ENCODE assay signal across 17 cellular contexts in the genomic region with DNA sequence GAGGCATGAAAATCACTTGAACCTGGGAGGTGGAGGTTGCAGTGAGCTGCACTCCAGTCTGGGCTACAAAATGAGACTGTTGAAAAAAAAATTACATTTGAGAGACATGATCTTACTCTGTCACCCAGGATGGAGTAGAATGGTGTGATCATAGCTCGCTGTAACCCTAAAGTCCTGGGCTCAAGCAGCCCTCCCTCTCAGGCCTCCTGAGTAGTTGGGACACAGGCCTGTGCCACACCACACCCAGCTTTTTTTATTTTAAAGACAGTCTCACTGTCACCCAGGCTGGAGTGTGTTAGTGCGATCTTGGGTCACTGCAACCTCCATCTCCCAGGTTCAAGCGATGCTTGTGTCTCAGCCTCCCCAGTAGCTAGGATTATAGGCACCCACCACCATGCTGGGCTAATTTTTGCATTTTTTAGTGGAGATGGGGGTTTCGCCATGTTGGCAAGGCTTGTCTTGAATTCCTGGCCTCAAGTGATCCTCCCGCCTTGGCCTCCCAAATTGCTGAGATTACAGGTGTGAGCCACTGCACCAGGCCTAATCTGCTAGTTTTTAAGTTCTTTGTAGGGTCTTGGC. TPM values are rescaled to one million over a fixed set of nuclear protein-coding genes. Genes with fewer than 3 reads are reported as not detected.
DNase-seq lines count a peak whose midpoint lies in the region; ATAC-seq, FAIRE-seq and TF ChIP-seq lines count a peak whose summit lies in the region.
"Had no signal": no experiment of that assay in that cellular context is flagged by ENCODE, and none has a peak within 500 bp of the region (broad histone marks: within the 10 kb centered on the region; RNA-seq: fewer than 3 reads in every experiment).

No MANE protein-coding gene starts in this region.

- H3K9me1 ChIP-seq in IMR-90 (ENCODE audit: insufficient read depth, low read length) (no peaks in the 10 kb centered on the region), K562 (ENCODE audit: control insufficient read depth, insufficient read depth, low read length) (no peaks in the 10 kb centered on the region)

- no peak overlapping the region for H3K14ac ChIP-seq in IMR-90 (replicated peaks; ENCODE audit: low read depth, low read length)

- intact Hi-C loops in cardiac septum (cut with DNase I) (no loop called here), IMR-90 (cut with micrococcal nuclease) (no loop called here), K562 (cut with micrococcal nuclease) (no loop called here), sciatic nerve (cut with DNase I) (no loop called here)

- in situ Hi-C loops in IMR-90 (cut with MboI; ENCODE audit: low sequenced_read_pairs), result loop anchor here (25.0 kb wide), 2 partner anchors 507 to 1282 kb away; no protein-coding TSS in a partner anchor
- in situ Hi-C loops in K562 (cut with MboI), result no loop called here

- H3K36me3 ChIP-seq in cardiac muscle cell (peaks cover 34% of the 10 kb centered on the region), IMR-90 (ENCODE audit: control insufficient read depth, insufficient read depth, low read length) (peaks cover 33% of the 10 kb centered on the region), K562 (ENCODE audit: control insufficient read depth, insufficient read depth, low read length) (peaks cover 82% of the 10 kb centered on the region)

- H3K9me3 ChIP-seq in cardiac muscle cell (ENCODE audit: low read depth), result no peaks in the 10 kb centered on the region
- H3K9me3 ChIP-seq in IMR-90 (ENCODE audit: control insufficient read depth, insufficient read depth, low read length), result no peaks in the 10 kb centered on the region
- H3K9me3 ChIP-seq in K562 (replicated peaks; ENCODE audit: control insufficient read depth, insufficient read depth, low read depth, low read length), result no peaks in the 10 kb centered on the region
- H3K9me3 ChIP-seq: colonic mucosa had no signal

- POLR2A ChIA-PET in IMR-90 (lab: Charles Lee; ENCODE audit: unreplicated experiment), result no interaction called here
- POLR2A ChIA-PET in K562 (lab: Yijun Ruan, JAX), result interaction anchor here (3.4 kb wide), 1 partner anchor 9 kb away, joined by 20 read pairs; no protein-coding TSS in a partner anchor

- no peak overlapping the region for H2AFZ ChIP-seq in IMR-90 (replicated peaks; ENCODE audit: low read length, poor library complexity)
- H2AFZ ChIP-seq in K562 (ENCODE audit: low read depth, low read length), result no peak overlapping the region
- H2AFZ ChIP-seq: PC-9 had no signal

- H3K4me2 ChIP-seq in IMR-90 (ENCODE audit: low read depth, low read length), result no peak overlapping the region
- no peak overlapping the region for H3K4me2 ChIP-seq in K562 (ENCODE audit: insufficient read depth, low read length)
- H3K4me2 ChIP-seq: PC-9 had no signal

- H3K27me3 ChIP-seq in cardiac muscle cell, result no peaks in the 10 kb centered on the region
- no peaks in the 10 kb centered on the region for H3K27me3 ChIP-seq in IMR-90 (ENCODE audit: control insufficient read depth, insufficient read depth, low read length)
- H3K27me3 ChIP-seq in K562 (ENCODE audit: control insufficient read depth in 2 of 2, insufficient read depth in 2 of 2, low read length in 2 of 2), result no peaks in the 10 kb centered on the region
- H3K27me3 ChIP-seq: colonic mucosa had no signal

- no peak overlapping the region for H3K23ac ChIP-seq in IMR-90 (ENCODE audit: low read depth, low read length)

- no peak overlapping the region; a peak in 1 of 4 replicates for H4K8ac ChIP-seq in IMR-90 (ENCODE audit: low read depth in 2 of 2, low read length in 2 of 2)

- H3K9ac ChIP-seq in IMR-90 (ENCODE audit: low read depth, low read length) (no peak overlapping the region), K562 (ENCODE audit: insufficient read depth in 1 of 2, low read depth in 2 of 2, low read length in 2 of 2) (peak overlapping the region in 1 of 2 experiments; percentile 20; a peak in 1 of 4 replicates)

- dilution Hi-C loops in IMR-90 (cut with HindIII; ENCODE audit: low sequenced_read_pairs, unreplicated experiment), result no loop called here

- H3K56ac ChIP-seq in IMR-90 (ENCODE audit: extremely low read depth, insufficient read depth, low read length), result no peak overlapping the region

- no peak overlapping the region; the same call in 1 of the 2 replicates for H3K4ac ChIP-seq in IMR-90 (ENCODE audit: low read depth, low read length)

- no peak overlapping the region for H4K91ac ChIP-seq in IMR-90 (ENCODE audit: insufficient read depth, low read depth, low read length)

- H2BK15ac ChIP-seq in IMR-90 (ENCODE audit: low read depth, low read length), result no peak overlapping the region

- H2AK5ac ChIP-seq in IMR-90 (ENCODE audit: low read depth, low read length), result no peak overlapping the region

- no peak overlapping the region for H2BK20ac ChIP-seq in IMR-90 (ENCODE audit: low read depth, low read length)

- no peak for FAIRE-seq in K562 (lab: Jason Lieb, UNC)

- peaks cover 36% of the 10 kb centered on the region for H3K79me2 ChIP-seq in K562 (ENCODE audit: control insufficient read depth, insufficient read depth, low read length)

- H2BK120ac ChIP-seq in IMR-90 (ENCODE audit: low read depth, low read length), result no peak overlapping the region

- BruUV-seq in IMR-90 (replicated peaks; lab: Mats Ljungman, UMichigan) (no TSS peak), K562 (replicated peaks; lab: Mats Ljungman, UMichigan) (no TSS peak)

- TF ChIP-seq CTCF in cardiac muscle cell (IDR thresholded peaks at IDR 0.05; ENCODE audit: low read depth, low read length) (no peak), IMR-90 (conservative IDR thresholded peaks at IDR 0.05; ENCODE audit: low read depth, low read length) (no peak), K562 (IDR thresholded peaks at IDR 0.05 in 2 of 3, conservative IDR thresholded peaks at IDR 0.05 in 1 of 3; ENCODE audit: insufficient read depth in 2 of 3, low read depth in 1 of 3, low read length in 3 of 3) (no peak)

- H3K18ac ChIP-seq in IMR-90 (ENCODE audit: low read depth, low read length), result no peak overlapping the region

- peaks cover 47% of the 10 kb centered on the region for H4K20me1 ChIP-seq in IMR-90 (ENCODE audit: insufficient read depth, low read length)
- H4K20me1 ChIP-seq in K562 (replicated peaks; ENCODE audit: control insufficient read depth, insufficient read depth, low read length), result peaks cover 12% of the 10 kb centered on the region; the same call in 1 of the 2 replicates

- CTCF ChIA-PET in IMR-90 (lab: Yijun Ruan, JAX) (no interaction called here), K562 (lab: Yijun Ruan, JAX; ENCODE audit: low intra/inter-chr PET ratio) (no interaction called here)

- no peak for ATAC-seq in IMR-90 (ENCODE audit: low read depth)
- peak; percentile 51 for ATAC-seq in K562
- peak; percentile 33 for ATAC-seq in sciatic nerve

- TF ChIP-seq EP300 in K562 (IDR thresholded peaks at IDR 0.05; ENCODE audit: low read length), result no peak

- peak overlapping the region; percentile 37 for H2AK9ac ChIP-seq in IMR-90 (replicated peaks; ENCODE audit: low read depth, low read length, poor library complexity)

- WGBS in IMR-90 (ENCODE audit: extremely low coverage in 2 of 2, insufficient read length in 1 of 2), 2 experiments, result no CpG with 5 or more reads among the region's 5 CpGs
- 95% methylated on average over 5 of the region's 5 CpGs for WGBS in K562 (ENCODE audit: insufficient coverage, low coverage, missing lambda C conversion rate)

- H3K4me1 ChIP-seq in cardiac muscle cell (ENCODE audit: low read depth) (peaks cover 9% of the 10 kb centered on the region), IMR-90 (ENCODE audit: control insufficient read depth, insufficient read depth, low read length) (no peaks in the 10 kb centered on the region), K562 (replicated peaks in 1 of 2; ENCODE audit: control insufficient read depth in 2 of 2, insufficient read depth in 2 of 2, low read length in 2 of 2) (no peaks in the 10 kb centered on the region)

- TF ChIP-seq POLR2A in IMR-90 (IDR thresholded peaks at IDR 0.05; ENCODE audit: low read depth, low read length), result no peak
- TF ChIP-seq POLR2A in K562 (conservative IDR thresholded peaks at IDR 0.05), result peak; percentile 63; the same call in 1 of the 2 replicates

- H3K27ac ChIP-seq in cardiac muscle cell, result peak overlapping the region; percentile 68
- no peak overlapping the region for H3K27ac ChIP-seq in IMR-90 (ENCODE audit: insufficient read depth, low read length)
- H3K27ac ChIP-seq in K562 (ENCODE audit: extremely low read depth, low read depth, low read length), result no peak overlapping the region
- no peak overlapping the region for H3K27ac ChIP-seq in caudate nucleus (ENCODE audit: low read depth, low read length)
- no peak overlapping the region for H3K27ac ChIP-seq in substantia nigra (ENCODE audit: low read depth, low read length, poor library complexity, severe bottlenecking)
- H3K27ac ChIP-seq: colonic mucosa, PC-9, VCaP had no signal

- H3K79me1 ChIP-seq in IMR-90 (ENCODE audit: low read depth in 1 of 2, low read length in 2 of 2), result peaks cover 3 to 15% of the 10 kb centered on the region in 2 experiments; a peak in 3 of 4 replicates

- no peak overlapping the region for H4K5ac ChIP-seq in IMR-90 (ENCODE audit: low read depth, low read length)

- TF ChIP-seq RAD21 in IMR-90 (IDR thresholded peaks at IDR 0.05; ENCODE audit: low read length) (no peak), K562 (CRISPR knock-in tag; conservative IDR thresholded peaks at IDR 0.05 in 1 of 2, IDR thresholded peaks at IDR 0.05 in 1 of 2) (no peak)

- no peak overlapping the region for H2BK5ac ChIP-seq in IMR-90 (ENCODE audit: low read depth, low read length, poor library complexity, severe bottlenecking)

- no peak overlapping the region for H3K4me3 ChIP-seq in cardiac muscle cell
- no peak overlapping the region for H3K4me3 ChIP-seq in IMR-90 (ENCODE audit: insufficient read depth, low read depth, low read length)
- H3K4me3 ChIP-seq in K562, result no peak overlapping the region
- H3K4me3 ChIP-seq: colonic mucosa, PC-9 had no signal

- DNase-seq in cardiac muscle cell (ENCODE audit: low read depth in 1 of 2, low spot score in 1 of 2) (no peak), cardiac septum (ENCODE audit: low spot score) (no peak), IMR-90 (no peak), K562 (ENCODE audit: extremely low read depth in 1 of 4, low spot score in 3 of 4) (peak in 1 of 4 experiments; percentile 25), sciatic nerve (ENCODE audit: low spot score) (no peak), caudate nucleus (lab: John Stamatoyannopoulos, UW) (no peak), cerebellar nuclear complex (lab: John Stamatoyannopoulos, UW) (no peak), substantia nigra (lab: John Stamatoyannopoulos, UW) (no peak)
- DNase-seq: activated CD4-positive, alpha-beta T cell treated with anti-CD3 and anti-CD28 coated beads, Interleukin-2, amount 50 U/mL, for 48 hours; colonic mucosa; foreskin melanocyte; GOT3; NCI-H1105 treated with DMSO at 0.1 percent for 48 hours; NCI-H526; PC-9; stimulated activated CD4-positive, alpha-beta T cell treated with anti-CD3 and anti-CD28 coated beads, Interleukin-2, amount 100 ng/mL, for 24 hours had no signal

RNA-seq across cellular contexts. Expression of a gene that starts 6.1 kb away (rescaled TPM):
- total RNA-seq in cardiac muscle cell, result 2,319 and 2,328 TPM in 2 replicates
- 872 and 1,034 TPM in 2 replicates for polyA plus RNA-seq in cardiac muscle cell
- 807 TPM for total RNA-seq in cardiac septum
- total RNA-seq in IMR-90 (2012; rRNA removed), result 1,618 and 2,908 TPM in 2 replicates
- polyA plus RNA-seq in IMR-90 (2012; rRNA removed), result 1,481 and 1,729 TPM in 2 replicates
- 401 and 1,191 TPM in 2 replicates for polyA plus RNA-seq in IMR-90 (2012; cell fraction: cytosol; rRNA removed)
- 47.3 and 747 TPM in 2 replicates for polyA plus RNA-seq in IMR-90 (2012; cell fraction: nucleus; rRNA removed; ENCODE audit: low replicate concordance)
- total RNA-seq in K562 (2011; cell fraction: chromatin; rRNA removed; ENCODE audit: low replicate concordance), result 296 and 420 TPM in 2 replicates
- 433 and 451 TPM in 2 replicates for total RNA-seq in K562 (2011; cell fraction: nucleolus; rRNA removed)
- total RNA-seq in K562 (2011; cell fraction: nucleoplasm; rRNA removed), result 773 and 1,562 TPM in 2 replicates
- 1,793 and 2,102 TPM in 2 replicates for total RNA-seq in K562 (2014; rRNA removed)
- total RNA-seq in K562 (2014; rRNA removed; fragmentation: Illumina TruSeq; extraction: Trizol), result 3,891 and 4,298 TPM in 2 replicates
- 2,923 and 3,036 TPM in 2 replicates for total RNA-seq in K562 (2015; rRNA removed; fragmentation: Illumina TruSeq; extraction: Trizol)
- 2,407 and 2,649 TPM in 2 replicates for total RNA-seq in K562 (2021)
- polyA plus RNA-seq in K562 (2011; rRNA removed), result 4,895 and 5,488 TPM in 2 replicates
- polyA plus RNA-seq in K562 (2011; cell fraction: cytosol; rRNA removed), result 887 and 2,354 TPM in 2 replicates
- 570 and 1,423 TPM in 2 replicates for polyA plus RNA-seq in K562 (2011; cell fraction: nucleus; rRNA removed)
- 2,139 and 3,584 TPM in 2 replicates for polyA plus RNA-seq in K562 (2012)
- 2,678 and 2,756 TPM in 2 replicates for polyA plus RNA-seq in K562 (2014; fragmentation: Illumina TruSeq; extraction: Trizol)
- polyA plus RNA-seq in K562 (2014; fragmentation: Nextera tagmentation; extraction: Ambion mirVana), result 1,000 to 10,000 TPM; 3,558 to 3,768 TPM
- 2,761 and 3,554 TPM in 2 replicates for polyA plus RNA-seq in K562 (2014; rRNA removed)
- polyA minus RNA-seq in K562 (2011; rRNA and poly(A)+ RNA removed), result 1,733 and 2,092 TPM in 2 replicates
- 660 and 683 TPM in 2 replicates for polyA minus RNA-seq in K562 (2011; cell fraction: cytosol; rRNA and poly(A)+ RNA removed)
- 140 and 302 TPM in 2 replicates for polyA minus RNA-seq in K562 (2011; cell fraction: nucleus; rRNA and poly(A)+ RNA removed)
- total RNA-seq in sciatic nerve, result 1,451 TPM
